Comparison of ENCODE assay signal across 9 cellular contexts in the genomic region with DNA sequence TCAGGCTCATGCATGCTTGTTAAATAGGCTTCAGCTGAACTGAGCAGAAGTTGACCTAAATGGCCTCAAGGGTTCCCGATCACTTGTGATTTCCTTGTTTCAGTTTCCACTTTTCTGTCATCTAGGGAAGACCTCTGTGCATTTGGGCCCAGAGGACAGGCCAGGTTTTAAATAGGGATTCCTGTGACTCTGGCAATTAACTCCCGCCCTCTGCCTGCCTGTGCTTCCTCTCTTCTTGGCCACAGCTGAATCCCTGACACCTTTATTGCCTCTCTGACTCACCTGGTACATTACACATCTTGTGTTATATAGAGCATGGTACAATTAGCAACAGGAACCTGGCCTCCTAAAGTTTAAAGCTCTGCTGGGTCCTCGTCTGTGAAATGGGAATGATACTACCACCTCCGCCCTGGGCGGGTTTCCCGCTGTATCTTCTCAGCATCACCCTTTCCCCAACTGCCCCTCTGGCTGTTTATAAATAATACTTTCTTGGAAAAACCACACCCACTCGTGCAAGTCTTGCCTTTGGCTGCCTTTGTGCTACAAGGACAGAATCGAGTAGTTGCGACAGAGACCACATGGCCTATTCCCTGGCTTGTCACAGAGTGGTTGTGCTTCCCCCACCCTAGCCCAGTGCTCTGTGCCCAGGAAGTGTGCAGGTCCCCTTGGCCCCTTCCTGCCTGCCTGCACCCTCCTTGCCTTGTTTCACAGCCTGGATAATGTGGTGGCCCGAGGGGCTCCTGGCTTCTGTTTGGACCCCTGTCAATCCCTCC. TPM values are rescaled to one million over a fixed set of nuclear protein-coding genes. Genes with fewer than 3 reads are reported as not detected.
A peak's percentile ranks its signal among the peaks of the same experiment; 100 is the strongest.
DNase-seq lines count a peak whose midpoint lies in the region; ATAC-seq, FAIRE-seq and TF ChIP-seq lines count a peak whose summit lies in the region.
"Had no signal": no experiment of that assay in that cellular context is flagged by ENCODE, and none has a peak within 500 bp of the region (broad histone marks: within the 10 kb centered on the region; RNA-seq: fewer than 3 reads in every experiment).

No MANE protein-coding gene starts in this region.

- no peak overlapping the region for H3K4me2 ChIP-seq in H1 (ENCODE audit: insufficient read depth in 1 of 2, low read depth in 2 of 2, low read length in 2 of 2)

- TF ChIP-seq RAD21 in H1 (IDR thresholded peaks at IDR 0.05 in 1 of 2, conservative IDR thresholded peaks at IDR 0.05 in 1 of 2; ENCODE audit: low read depth in 2 of 2, low read length in 2 of 2), result no peak

- peaks cover 32 to 96% of the 10 kb centered on the region in 2 experiments for H3K79me2 ChIP-seq in H1 (ENCODE audit: control insufficient read depth in 1 of 2, insufficient read depth in 2 of 2, low read length in 2 of 2)

- DNase-seq in COLO668 (lab: John Stamatoyannopoulos, UW; ENCODE audit: unreplicated experiment), result peak; percentile 43
- DNase-seq in MV-4-11 (lab: John Stamatoyannopoulos, UW), result peak; percentile 94
- no peak for DNase-seq in H1 (ENCODE audit: low read depth in 1 of 2, low spot score in 2 of 2)
- no peak for DNase-seq in NCI-H1436 (lab: John Stamatoyannopoulos, UW)
- no peak for DNase-seq in NCI-H146 treated with DMSO at 0.1 percent for 48 hours (lab: John Stamatoyannopoulos, UW; ENCODE audit: unreplicated experiment)
- DNase-seq: NCI-H2029 had no signal

- H3K79me1 ChIP-seq in H1 (ENCODE audit: low read depth, low read length), result peaks cover 17% of the 10 kb centered on the region

- no peak for FAIRE-seq in H1 (lab: Jason Lieb, UNC)

- ATAC-seq in GM18520 (IDR thresholded peaks at IDR 0.05; ENCODE audit: unreplicated experiment) (no peak), HG03457 (IDR thresholded peaks at IDR 0.05; ENCODE audit: unreplicated experiment) (no peak)

- H3K14ac ChIP-seq in H1 (ENCODE audit: insufficient read length), result no peak overlapping the region

- H3K27ac ChIP-seq in H1 (ENCODE audit: low read depth, low read length), result no peak overlapping the region

- H3K4ac ChIP-seq in H1 (replicated peaks; ENCODE audit: insufficient read length, low read depth, low read length), result no peak overlapping the region

- no peak overlapping the region for H4K91ac ChIP-seq in H1 (replicated peaks; ENCODE audit: insufficient read length, low read length)

- peak overlapping the region; percentile 60 for H2BK5ac ChIP-seq in H1 (ENCODE audit: low read depth, low read length)

- no peak overlapping the region for H4K8ac ChIP-seq in H1 (ENCODE audit: extremely low read depth, insufficient read depth, low read length)

- H3K27me3 ChIP-seq in H1 (replicated peaks in 1 of 4; ENCODE audit: control insufficient read depth in 3 of 4, extremely low read depth in 1 of 4, insufficient read depth in 3 of 4, low read length in 3 of 4) (no peaks in the 10 kb centered on the region), mucosa of stomach (ENCODE audit: control insufficient read depth, insufficient read depth, low read length) (no peaks in the 10 kb centered on the region)

- H4K5ac ChIP-seq in H1 (ENCODE audit: insufficient read length, low read depth, low read length), result no peak overlapping the region

- H2BK12ac ChIP-seq in H1 (ENCODE audit: low read depth, low read length), result no peak overlapping the region

- 82% methylated on average over 10 of the region's 10 CpGs; no CpG with 5 or more reads in 1 of the 2 experiments for WGBS in H1 (ENCODE audit: extremely low coverage in 1 of 2, insufficient coverage in 1 of 2, insufficient read length in 1 of 2, insufficient replicate concordance in 2 of 2, low coverage in 1 of 2, low lambda C conversion rate in 2 of 2, missing lambda C conversion rate in 1 of 2), 2 experiments

- TF ChIP-seq POLR2A in H1 (IDR thresholded peaks at IDR 0.05; ENCODE audit: control extremely low read depth in 1 of 2, low read depth in 2 of 2, low read length in 2 of 2), result no peak

- no peak overlapping the region for H3K18ac ChIP-seq in H1 (ENCODE audit: extremely low read depth, low read length)

- H3K9me3 ChIP-seq in H1 (ENCODE audit: insufficient read depth in 2 of 2, low read depth in 1 of 2, low read length in 1 of 2) (no peaks in the 10 kb centered on the region), mucosa of stomach (ENCODE audit: control insufficient read depth, low read length) (no peaks in the 10 kb centered on the region)

- H2AK5ac ChIP-seq in H1 (ENCODE audit: low read depth, low read length), result no peak overlapping the region

- H2AFZ ChIP-seq in H1 (ENCODE audit: low read length), result no peak overlapping the region

- H3K9ac ChIP-seq in H1 (replicated peaks in 1 of 4; ENCODE audit: extremely low read depth in 1 of 4, low read depth in 3 of 4, low read length in 3 of 4) (no peak overlapping the region), mucosa of stomach (ENCODE audit: low read length) (peak overlapping the region; percentile 18)

- H3K4me1 ChIP-seq in H1 (replicated peaks in 1 of 4; ENCODE audit: control insufficient read depth in 3 of 4, insufficient read depth in 4 of 4, low read length in 3 of 4) (peaks cover 7 to 30% (median 12%) of the 10 kb centered on the region in 4 experiments), mucosa of stomach (ENCODE audit: control insufficient read depth, insufficient read depth, low read length) (peaks cover 46% of the 10 kb centered on the region)

- no peak overlapping the region for H3K56ac ChIP-seq in H1 (replicated peaks; ENCODE audit: insufficient read length, low read depth, low read length)

- H3K36me3 ChIP-seq in H1 (ENCODE audit: control insufficient read depth in 2 of 4, insufficient read depth in 4 of 4, low read length in 3 of 4) (peaks cover 0 to 4% (median 0%) of the 10 kb centered on the region in 4 experiments; a peak in 2 of 8 replicates), mucosa of stomach (ENCODE audit: control insufficient read depth, insufficient read depth, low read length) (no peaks in the 10 kb centered on the region)

- H2BK120ac ChIP-seq in H1 (replicated peaks; ENCODE audit: low read depth, low read length), result no peak overlapping the region

- no peak overlapping the region for H2BK20ac ChIP-seq in H1 (ENCODE audit: low read length)

- TF ChIP-seq EP300 in H1 (IDR thresholded peaks at IDR 0.05; ENCODE audit: borderline replicate concordance in 1 of 2, low read depth in 2 of 2, low read length in 2 of 2), result no peak

- no peaks in the 10 kb centered on the region for H3K23me2 ChIP-seq in H1 (ENCODE audit: low read depth, low read length)

- peak overlapping the region; percentile 84; the same call in 1 of the 2 replicates for H2BK15ac ChIP-seq in H1 (ENCODE audit: low read length)

- H4K20me1 ChIP-seq in H1 (replicated peaks in 1 of 2; ENCODE audit: control insufficient read depth in 1 of 2, insufficient read depth in 2 of 2, low read length in 2 of 2), result peaks cover 10 to 16% of the 10 kb centered on the region in 2 experiments

- no peak overlapping the region for H3K23ac ChIP-seq in H1 (ENCODE audit: insufficient read length)

- POLR2A ChIA-PET in H1 (lab: Charles Lee; ENCODE audit: partially characterized antibody), result interaction anchor here (0.8 to 2.4 kb wide), 3 partner anchors 9 to 117 kb away, joined by 3 to 14 read pairs (median 3); no protein-coding TSS in a partner anchor

- CTCF ChIA-PET in H1 (lab: Charles Lee; ENCODE audit: partially characterized antibody), result interaction anchor here (1.1 to 1.6 kb wide), 4 partner anchors 9 to 68 kb away, joined by 4 to 7 read pairs (median 6); no protein-coding TSS in a partner anchor

- no peak for TF ChIP-seq CTCF in H1 (IDR thresholded peaks at IDR 0.05; ENCODE audit: control extremely low read depth in 1 of 3, insufficient read depth in 1 of 3, low read depth in 1 of 3, low read length in 3 of 3)

- H3K4me3 ChIP-seq in H1 (ENCODE audit: extremely low read depth in 1 of 4, insufficient read depth in 2 of 4, low read depth in 3 of 4, low read length in 4 of 4), result no peak overlapping the region
- no peak overlapping the region for H3K4me3 ChIP-seq in mucosa of stomach (ENCODE audit: low read length)

TF ChIP-seq in H1, 55 proteins besides CTCF, POLR2A, EP300 and RAD21:
- TF ChIP-seq SIN3A (conservative IDR thresholded peaks at IDR 0.05 in 1 of 2, IDR thresholded peaks at IDR 0.05 in 1 of 2; ENCODE audit: low read depth in 1 of 2, low read length in 2 of 2), result 0 out of 4 replicates have a peak, but pooled peaks of 1 of the 2 experiments have one; percentile 27
- TF ChIP-seq, protein P1, sequence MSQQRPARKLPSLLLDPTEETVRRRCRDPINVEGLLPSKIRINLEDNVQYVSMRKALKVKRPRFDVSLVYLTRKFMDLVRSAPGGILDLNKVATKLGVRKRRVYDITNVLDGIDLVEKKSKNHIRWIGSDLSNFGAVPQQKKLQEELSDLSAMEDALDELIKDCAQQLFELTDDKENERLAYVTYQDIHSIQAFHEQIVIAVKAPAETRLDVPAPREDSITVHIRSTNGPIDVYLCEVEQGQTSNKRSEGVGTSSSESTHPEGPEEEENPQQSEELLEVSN (IDR thresholded peaks at IDR 0.05), result no peak

RNA-seq across cellular contexts. Expression of a gene that starts 8.0 kb away (rescaled TPM):
- total RNA-seq in H1 (2021; fragmentation: NEBNext Ultra II Directional; extraction: Animal tissue kit (Norgen Biotek cat#: 25700)), result 26.4 and 28.0 TPM in 2 replicates
- 8.3 and 9.2 TPM in 2 replicates for polyA plus RNA-seq in H1 (2011; rRNA removed)
- 9.1 TPM for polyA plus RNA-seq in H1 (2011; cell fraction: cytosol; rRNA removed)
- 17.4 TPM for polyA plus RNA-seq in H1 (2011; cell fraction: nucleus; rRNA removed)
- polyA plus RNA-seq in H1 (2012, experiment 1 of 2), result 15.3 to 18.2 TPM (median 16.6 TPM) in 4 replicates
- polyA plus RNA-seq in H1 (2012, experiment 2 of 2), result 11.8 TPM
- 11.0 TPM for polyA plus RNA-seq in H1 (2013, experiment 1 of 2)
- polyA plus RNA-seq in H1 (2013, experiment 2 of 2), result 9.9 TPM
- polyA minus RNA-seq in H1 (2011; rRNA and poly(A)+ RNA removed), result 13.6 and 21.1 TPM in 2 replicates
- polyA minus RNA-seq in H1 (2011; cell fraction: cytosol; rRNA and poly(A)+ RNA removed), result 15.0 TPM
- polyA minus RNA-seq in H1 (2011; cell fraction: nucleus; rRNA and poly(A)+ RNA removed), result 27.9 TPM

Comparison
In these comparisons a context has a peak if more than half of its experiments do, and no peak if none do; other contexts are left out.
1. DNase-seq: peak in COLO668 (single experiment) and MV-4-11 (single experiment); none in H1 (0 of 2), NCI-H1436 (single experiment) and NCI-H146 treated with DMSO at 0.1 percent for 48 hours (single experiment).